In the genomic region with DNA sequence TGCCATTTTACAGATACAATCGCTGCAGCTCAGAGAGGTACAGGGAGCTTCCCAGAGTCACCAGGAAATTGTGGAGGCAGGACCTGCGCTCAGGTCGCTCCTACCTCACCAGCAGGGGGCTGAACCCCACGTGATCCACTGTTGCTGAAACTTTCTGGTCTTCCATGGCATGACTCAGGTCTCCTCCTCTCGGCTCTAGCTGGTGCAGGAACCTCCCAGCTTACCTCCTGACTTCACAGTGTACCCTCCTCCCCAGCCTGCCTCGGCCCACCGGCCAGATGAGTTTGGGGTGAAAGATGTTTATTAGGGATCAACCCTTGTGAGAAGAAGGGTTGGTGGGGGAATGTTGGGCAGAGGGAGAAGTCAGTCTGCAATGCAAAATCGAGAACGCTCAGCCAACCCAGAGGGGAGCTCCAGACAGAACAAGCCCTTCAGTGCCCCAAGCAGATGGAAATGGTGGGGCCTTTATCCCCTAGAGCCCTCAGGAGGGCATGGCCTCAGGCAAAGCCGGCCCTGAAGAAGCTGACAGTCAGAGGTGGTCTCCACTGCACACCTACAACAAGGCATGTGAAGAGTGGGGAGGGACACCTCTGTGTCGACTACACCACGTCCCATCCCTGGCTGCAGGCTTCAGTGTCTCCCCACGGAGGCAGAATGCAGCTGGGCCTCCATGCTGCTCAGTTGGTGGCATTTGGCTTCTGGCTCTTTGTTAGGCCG, we compare ENCODE assay signal across 9 cellular contexts.
DNase-seq lines count a peak whose midpoint lies in the region; ATAC-seq and TF ChIP-seq lines count a peak whose summit lies in the region.
"Had no signal": no experiment of that assay in that cellular context is flagged by ENCODE, and none has a peak within 500 bp of the region (broad histone marks: within the 10 kb centered on the region; RNA-seq: fewer than 3 reads in every experiment).

No MANE protein-coding gene starts in this region.

- no peaks in the 10 kb centered on the region for H3K9me3 Mint-ChIP-seq in HFFc6
- H3K9me3 Mint-ChIP-seq in activated T-helper 17 cell treated with anti-CD3 and anti-CD28 coated beads, Interleukin-2, amount 50 U/mL, for 72 hours = no peaks in the 10 kb centered on the region

- H3K4me1 ChIP-seq in osteoblast (ENCODE audit: insufficient read depth, low read length) = no peaks in the 10 kb centered on the region

- H4K20me1 ChIP-seq in osteoblast (ENCODE audit: insufficient read depth, low read length) = no peaks in the 10 kb centered on the region

- no peak overlapping the region for H2AFZ ChIP-seq in osteoblast (ENCODE audit: low read length)

- no peaks in the 10 kb centered on the region for H3K4me1 Mint-ChIP-seq in HFFc6 (ENCODE audit: low read depth)
- no peaks in the 10 kb centered on the region for H3K4me1 Mint-ChIP-seq in activated T-helper 17 cell treated with anti-CD3 and anti-CD28 coated beads, Interleukin-2, amount 50 U/mL, for 72 hours

- POLR2A ChIA-PET in GM10248 (lab: Yijun Ruan, JAX) = no interaction called here

- peak; percentile 28 for ATAC-seq in activated T-helper 17 cell treated with anti-CD3 and anti-CD28 coated beads, Interleukin-2, amount 50 U/mL, for 72 hours (replicated peaks)

- H3K27me3 Mint-ChIP-seq in HFFc6 (ENCODE audit: insufficient read depth) = peaks cover 51% of the 10 kb centered on the region
- peaks cover 21% of the 10 kb centered on the region for H3K27me3 Mint-ChIP-seq in activated T-helper 17 cell treated with anti-CD3 and anti-CD28 coated beads, Interleukin-2, amount 50 U/mL, for 72 hours

- H3K4me3 Mint-ChIP-seq in HFFc6 = no peak overlapping the region
- H3K4me3 Mint-ChIP-seq in activated T-helper 17 cell treated with anti-CD3 and anti-CD28 coated beads, Interleukin-2, amount 50 U/mL, for 72 hours = no peak overlapping the region

- H3K36me3 ChIP-seq in osteoblast (ENCODE audit: insufficient read depth, low read length) = no peaks in the 10 kb centered on the region

- H3K79me2 ChIP-seq in osteoblast (ENCODE audit: insufficient read depth, low read length) = no peaks in the 10 kb centered on the region

- no peak overlapping the region for H3K4me3 ChIP-seq in osteoblast (ENCODE audit: insufficient read depth, low read length)
- H3K4me3 ChIP-seq: lung had no signal

- CTCF ChIA-PET in GM10248 (lab: Yijun Ruan, JAX) = interaction anchor here (1.0 to 2.3 kb wide), 3 partner anchors 9 to 37 kb away, joined by 3 to 9 read pairs (median 6); no protein-coding TSS in a partner anchor

- no peak for DNase-seq in GM10248 (ENCODE audit: extremely low spot score)
- peak; percentile 15 for DNase-seq in HFFc6
- peak; percentile 89 for DNase-seq in osteoblast (ENCODE audit: insufficient read length, low spot score, missing footprints)
- no peak for DNase-seq in medulla oblongata (ENCODE audit: extremely low spot score)
- no peak for DNase-seq in NCI-H526 (lab: John Stamatoyannopoulos, UW)
- no peak for DNase-seq in AG08395 (ENCODE audit: low spot score)
- DNase-seq: SHP77 treated with DMSO at 0.1 percent for 48 hours had no signal

- peak; percentile 19 for TF ChIP-seq CTCF in GM10248 (IDR thresholded peaks at IDR 0.05; ENCODE audit: control extremely low read depth, extremely low read depth, low read depth, missing control alignments)
- peak; percentile 68 for TF ChIP-seq CTCF in HFFc6 (IDR thresholded peaks at IDR 0.05)
- peak; percentile 32 for TF ChIP-seq CTCF in osteoblast (IDR thresholded peaks at IDR 0.05; ENCODE audit: extremely low read depth, low read depth, low read length)

- H3K36me3 Mint-ChIP-seq in HFFc6 (ENCODE audit: low read depth) = no peaks in the 10 kb centered on the region
- H3K36me3 Mint-ChIP-seq in activated T-helper 17 cell treated with anti-CD3 and anti-CD28 coated beads, Interleukin-2, amount 50 U/mL, for 72 hours (ENCODE audit: low read depth) = no peaks in the 10 kb centered on the region

- no peak overlapping the region for H3K27ac Mint-ChIP-seq in HFFc6
- no peak overlapping the region for H3K27ac Mint-ChIP-seq in activated T-helper 17 cell treated with anti-CD3 and anti-CD28 coated beads, Interleukin-2, amount 50 U/mL, for 72 hours

- no peaks in the 10 kb centered on the region for H3K9me3 ChIP-seq in osteoblast (ENCODE audit: low read depth, low read length)

- no peaks in the 10 kb centered on the region for H3K27me3 ChIP-seq in osteoblast (ENCODE audit: insufficient read depth, low read length)

- no peak overlapping the region for H3K4me2 ChIP-seq in osteoblast (ENCODE audit: insufficient read depth, low read length)

- H3K27ac ChIP-seq in osteoblast (ENCODE audit: low read depth, low read length) = no peak overlapping the region

Comparison
In these comparisons a context has a peak if more than half of its experiments do, and no peak if none do; other contexts are left out.
1. DNase-seq: peak in HFFc6 (single experiment) and osteoblast (single experiment); none in GM10248 (single experiment), medulla oblongata (single experiment), NCI-H526 (0 of 2) and AG08395 (single experiment).
2. Peak in every context shown above with its lines, with median percentiles within 50 percentile points of each other: CTCF ChIP-seq.